In the genomic region with DNA sequence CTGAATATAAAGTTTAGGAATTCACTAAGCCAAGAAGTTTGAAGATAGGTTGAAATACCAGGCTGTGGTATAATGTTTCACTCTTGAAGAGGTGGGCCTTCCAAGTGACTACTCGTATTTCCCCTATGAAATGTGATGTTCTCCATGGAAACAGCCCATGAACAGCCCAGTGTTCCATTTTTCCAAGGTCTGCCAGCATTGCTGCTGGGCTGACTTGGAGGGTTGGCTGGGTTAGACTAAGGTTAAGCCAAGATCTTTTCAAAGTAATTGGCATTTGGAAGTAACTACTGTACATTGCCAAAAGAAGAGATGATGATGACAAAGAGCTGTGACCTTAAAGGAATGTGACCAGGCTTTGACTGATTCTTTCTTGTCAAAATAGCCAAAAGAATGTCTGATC, we compare ENCODE assay signal across 1 cellular context.
TF ChIP-seq lines count a peak whose summit lies in the region.

No MANE protein-coding gene starts in this region.

TF ChIP-seq in SK-N-SH, 30 proteins besides CTCF, POLR2A, EP300 and RAD21 (continued from another document):
- peak; percentile 41 for TF ChIP-seq TCF12 (IDR thresholded peaks at IDR 0.05)
- TF ChIP-seq JUND (IDR thresholded peaks at IDR 0.05), result peak; percentile 8; the same call in 1 of the 2 replicates
- TF ChIP-seq PBX3 (IDR thresholded peaks at IDR 0.05), result peak; percentile 70
- TF ChIP-seq ELF1 (IDR thresholded peaks at IDR 0.05), result no peak
